In the genomic region with DNA sequence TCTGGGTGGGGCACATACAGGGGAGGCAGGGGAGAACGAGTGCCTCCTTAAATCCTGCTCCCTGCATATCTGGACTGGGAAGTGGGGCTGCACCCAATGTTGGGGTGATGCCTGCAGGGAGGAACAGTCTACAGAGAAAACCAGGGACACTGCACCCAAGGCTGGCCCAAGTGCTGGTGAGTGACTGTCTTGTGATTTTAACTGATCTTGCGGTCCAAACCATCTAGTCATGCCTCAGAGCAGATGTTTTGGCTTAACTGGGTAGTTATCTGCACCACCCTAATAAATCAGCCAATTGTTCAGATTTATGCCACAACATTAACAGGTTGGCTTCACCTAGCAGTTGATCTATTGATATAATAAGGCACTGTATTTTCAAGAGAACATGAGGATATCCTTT, we compare ENCODE assay signal across 9 cellular contexts.
"Had no signal": no experiment of that assay in that cellular context is flagged by ENCODE, and none has a peak within 500 bp of the region (broad histone marks: within the 10 kb centered on the region; RNA-seq: fewer than 3 reads in every experiment).

No MANE protein-coding gene starts in this region.

- ATAC-seq: naive thymus-derived CD8-positive, alpha-beta T cell; WTC11 had no signal

- H3K9me3 ChIP-seq: tibial nerve had no signal

- H3K27me3 ChIP-seq: tibial nerve had no signal

- H3K36me3 ChIP-seq: tibial nerve had no signal

- H3K4me3 ChIP-seq: skin epidermis, tibial nerve had no signal

- DNase-seq: activated CD4-positive, alpha-beta T cell treated with anti-CD3 and anti-CD28 coated beads, Interleukin-2, amount 10 ng/mL, durations not matched to agents 7 days and 5 days; activated CD8-positive, alpha-beta memory T cell treated with anti-CD3 and anti-CD28 coated beads for 24 hours; activated naive CD4-positive, alpha-beta T cell treated with anti-CD3 and anti-CD28 coated beads, Interleukin-2, amount 10 ng/mL, durations not matched to agents 7 days and 5 days; hypothalamus; naive thymus-derived CD8-positive, alpha-beta T cell; posterior cingulate gyrus had no signal

- H3K27ac ChIP-seq: skin epidermis, tibial nerve had no signal

- H3K4me1 ChIP-seq: tibial nerve had no signal
